Comparison of ENCODE assay signal across 32 cellular contexts in genomic region chr16:27935076-27935475, GRCh38.
"Had no signal": no experiment of that assay in that cellular context is flagged by ENCODE, and none has a peak within 500 bp of the region (broad histone marks: within the 10 kb centered on the region; RNA-seq: fewer than 3 reads in every experiment).

No MANE protein-coding gene starts in this region.

- H3K4me1 ChIP-seq: adrenal gland, ascending aorta, body of pancreas, breast epithelium had no signal

- H3K9me3 ChIP-seq: adrenal gland, ascending aorta had no signal

- H3K36me3 ChIP-seq: adrenal gland, ascending aorta, brain microvascular endothelial cell, breast epithelium, cardiac muscle cell had no signal

- ATAC-seq: activated naive CD4-positive, alpha-beta T cell treated with anti-CD3 and anti-CD28 coated beads, Interleukin-2, amount 50 U/mL, for 72 hours; activated naive CD8-positive, alpha-beta T cell treated with anti-CD3 and anti-CD28 coated beads, Interleukin-2, amount 50 U/mL, for 24 hours; activated T-cell treated with anti-CD3 and anti-CD28 coated beads, Interleukin-2, amount 50 U/mL, for 4 hours; activated T-cell treated with anti-CD3 and anti-CD28 coated beads, Interleukin-2, amount 50 U/mL, for 72 hours; activated T-helper 17 cell treated with anti-CD3 and anti-CD28 coated beads, Interleukin-2, amount 50 U/mL, for 72 hours; body of pancreas had no signal

- H3K4me3 ChIP-seq: adrenal gland, ascending aorta, body of pancreas, breast epithelium, cardiac muscle cell had no signal

- DNase-seq: activated effector memory CD4-positive, alpha-beta T cell treated with anti-CD3 and anti-CD28 coated beads, Interleukin-2, amount 50 U/mL, for 16 hours; activated effector memory CD4-positive, alpha-beta T cell treated with Interleukin-2 at 50 U/mL for 16 hours; activated gamma-delta T cell; activated gamma-delta T cell treated with Interleukin-2 at 50 U/mL for 16 hours; activated naive CD4-positive, alpha-beta T cell; activated naive CD4-positive, alpha-beta T cell treated with anti-CD3 and anti-CD28 coated beads for 36 hours; activated naive CD4-positive, alpha-beta T cell treated with anti-CD3 and anti-CD28 coated beads, Interleukin-2, amount 10 ng/mL, durations not matched to agents 7 days and 5 days; activated naive CD4-positive, alpha-beta T cell treated with anti-CD3 and anti-CD28 coated beads, Interleukin-2, amount 50 U/mL, for 16 hours; activated naive CD4-positive, alpha-beta T cell treated with Interleukin-2 at 50 U/mL for 16 hours; activated naive CD8-positive, alpha-beta T cell treated with anti-CD3 and anti-CD28 coated beads for 36 hours; activated naive CD8-positive, alpha-beta T cell treated with anti-CD3 and anti-CD28 coated beads, Interleukin-2, amount 10 ng/mL, durations not matched to agents 7 days and 5 days; activated naive CD8-positive, alpha-beta T cell treated with anti-CD3 and anti-CD28 coated beads, Interleukin-2, amount 50 U/mL, for 24 hours; activated T-cell treated with anti-CD3 and anti-CD28 coated beads for 4 hours; activated T-cell treated with anti-CD3 and anti-CD28 coated beads, Interleukin-2, amount 50 U/mL, for 1 hour; activated T-cell treated with anti-CD3 and anti-CD28 coated beads, Interleukin-2, amount 50 U/mL, for 24 hours; activated T-cell treated with anti-CD3 and anti-CD28 coated beads, Interleukin-2, amount 50 U/mL, for 4 hours; activated T-cell treated with anti-CD3 and anti-CD28 coated beads, Interleukin-2, amount 50 U/mL, for 48 hours; activated T-cell treated with anti-CD3 and anti-CD28 coated beads, Interleukin-2, amount 50 U/mL, for 72 hours; adrenal gland; amniotic stem cell; amygdala; anterior cingulate cortex; body of pancreas; brain microvascular endothelial cell; caudate nucleus; central memory CD4-positive, alpha-beta T cell; cerebellar nuclear complex had no signal

- H3K27ac ChIP-seq: adrenal gland, ascending aorta, body of pancreas, brain microvascular endothelial cell, breast epithelium, cardiac muscle cell had no signal

- H3K27me3 ChIP-seq: adrenal gland, ascending aorta, body of pancreas, brain microvascular endothelial cell, cardiac muscle cell had no signal
